Comparison of ENCODE assay signal across 21 cellular contexts in the genomic region with DNA sequence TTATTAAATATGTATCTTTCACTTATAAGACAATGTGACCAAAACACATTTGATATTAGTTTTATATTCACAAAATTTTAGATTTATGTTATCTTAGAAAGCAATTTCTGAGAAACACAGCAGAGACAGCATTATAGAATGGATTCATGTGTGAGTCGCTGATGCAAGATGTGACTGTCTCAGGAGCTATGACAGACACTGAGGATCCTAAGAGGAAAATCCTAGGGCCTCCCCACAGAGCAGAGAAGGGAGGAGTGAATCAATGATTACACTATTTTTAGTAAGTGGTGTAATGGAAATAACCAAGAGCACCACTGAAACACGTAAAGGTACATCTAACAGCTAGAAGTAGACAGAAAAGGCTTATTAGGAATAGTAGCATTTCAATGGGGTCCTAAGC.
"Had no signal": no experiment of that assay in that cellular context is flagged by ENCODE, and none has a peak within 500 bp of the region (broad histone marks: within the 10 kb centered on the region; RNA-seq: fewer than 3 reads in every experiment).

No MANE protein-coding gene starts in this region.

- H3K9me3 Mint-ChIP-seq: endodermal cell, nephron had no signal

- H3K4me3 Mint-ChIP-seq: endodermal cell, memory B cell, naive B cell, nephron had no signal

- DNase-seq: dermis blood vessel endothelial cell; endodermal cell; gastrocnemius medialis; heart right ventricle; islet precursor cell; left ventricle myocardium inferior; lower lobe of right lung; midbrain; naive B cell; psoas muscle; stimulated activated CD4-positive, alpha-beta T cell treated with anti-CD3 and anti-CD28 coated beads, Interleukin-12 subunit alpha, Interleukin-12 subunit beta, amount 100 ng/mL, for 4 hours; stimulated activated naive CD4-positive, alpha-beta T cell treated with Interleukin-2 at 50 U/mL for 16 hours; thyroid gland; upper lobe of left lung; uterus had no signal

- H3K36me3 Mint-ChIP-seq: memory B cell, naive B cell had no signal

- H3K36me3 ChIP-seq: gastrocnemius medialis, heart right ventricle, left ventricle myocardium inferior, lower lobe of right lung, suprapubic skin, upper lobe of left lung, uterus had no signal

- H3K27ac ChIP-seq: gastrocnemius medialis, heart right ventricle, left ventricle myocardium inferior, lower lobe of right lung, psoas muscle, skin epidermis, suprapubic skin, thyroid gland, upper lobe of left lung, uterus had no signal

- H3K9me3 ChIP-seq: gastrocnemius medialis, heart right ventricle, left ventricle myocardium inferior, lower lobe of right lung, psoas muscle, suprapubic skin, thyroid gland, upper lobe of left lung, uterus had no signal

- ATAC-seq: esophagus mucosa, gastrocnemius medialis, heart right ventricle, lower lobe of right lung, psoas muscle, sciatic nerve had no signal

- H3K4me1 ChIP-seq: gastrocnemius medialis, heart right ventricle, left ventricle myocardium inferior, lower lobe of right lung, psoas muscle, suprapubic skin, thyroid gland, upper lobe of left lung, uterus had no signal

- H3K4me3 ChIP-seq: gastrocnemius medialis, heart right ventricle, left ventricle myocardium inferior, lower lobe of right lung, psoas muscle, skin epidermis, suprapubic skin, thyroid gland, upper lobe of left lung, uterus had no signal

- H3K27me3 ChIP-seq: gastrocnemius medialis, heart right ventricle, suprapubic skin, thyroid gland, upper lobe of left lung, uterus had no signal

- H3K27me3 Mint-ChIP-seq: memory B cell, naive B cell had no signal

- H3K4me1 Mint-ChIP-seq: endodermal cell, memory B cell, naive B cell had no signal

- H3K27ac Mint-ChIP-seq: endodermal cell, memory B cell, naive B cell, nephron had no signal
